15 cellular contexts compared by ENCODE assay signal in the genomic region with DNA sequence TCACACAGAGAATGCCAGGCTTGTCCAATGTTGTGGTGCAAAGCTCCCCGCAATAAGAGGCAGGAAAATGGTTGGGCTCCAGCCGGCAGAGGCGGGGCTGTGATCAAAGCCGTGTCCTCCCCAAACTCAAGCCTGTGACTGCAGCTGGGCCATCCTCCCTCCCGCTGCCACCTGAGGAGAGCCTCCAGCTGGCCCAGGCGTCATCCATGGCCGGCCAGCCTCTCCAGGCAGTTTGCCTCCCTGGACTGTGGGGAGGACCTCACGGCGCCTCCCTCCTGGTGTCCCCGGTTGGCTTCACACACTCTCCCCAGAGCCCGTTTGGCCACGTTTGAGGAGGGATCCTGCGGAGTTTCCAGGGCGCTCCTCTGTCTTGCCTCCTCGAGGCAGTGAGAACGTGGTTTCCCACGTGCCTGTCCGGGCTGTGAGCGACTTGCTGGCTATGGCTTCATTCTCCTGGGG.
DNase-seq lines count a peak whose midpoint lies in the region; ATAC-seq and TF ChIP-seq lines count a peak whose summit lies in the region.
"Had no signal": no experiment of that assay in that cellular context is flagged by ENCODE, and none has a peak within 500 bp of the region (broad histone marks: within the 10 kb centered on the region; RNA-seq: fewer than 3 reads in every experiment).

No MANE protein-coding gene starts in this region.

- H3K27ac ChIP-seq in IMR-90 (ENCODE audit: insufficient read depth, low read length) (no peak overlapping the region), cingulate gyrus (ENCODE audit: low read depth, low read length) (peak overlapping the region; percentile 39), layer of hippocampus (ENCODE audit: low read depth, low read length) (peak overlapping the region; percentile 38), sigmoid colon (peak overlapping the region in 3 of 4 donors; percentile 1 to 61 (median 23))

- H4K5ac ChIP-seq in IMR-90 (ENCODE audit: low read depth, low read length) = no peak overlapping the region

- H3K23ac ChIP-seq in IMR-90 (ENCODE audit: low read depth, low read length) = no peak overlapping the region

- H3K4me1 ChIP-seq in IMR-90 (ENCODE audit: control insufficient read depth, insufficient read depth, low read length) = peaks cover 9% of the 10 kb centered on the region; the same call in 1 of the 2 replicates
- peaks cover 0 to 16% (median 7%) of the 10 kb centered on the region in 4 donors for H3K4me1 ChIP-seq in sigmoid colon

- intact Hi-C loops in IMR-90 (cut with micrococcal nuclease) = no loop called here
- intact Hi-C loops in sigmoid colon (cut with DNase I) = no loop called here

- no peak overlapping the region for H3K14ac ChIP-seq in IMR-90 (replicated peaks; ENCODE audit: low read depth, low read length)

- no peak overlapping the region for H3K4ac ChIP-seq in IMR-90 (ENCODE audit: low read depth, low read length)

- no peaks in the 10 kb centered on the region for H3K9me1 ChIP-seq in IMR-90 (ENCODE audit: insufficient read depth, low read length)

- H2BK5ac ChIP-seq in IMR-90 (ENCODE audit: low read depth, low read length, poor library complexity, severe bottlenecking) = no peak overlapping the region

- ATAC-seq in IMR-90 (ENCODE audit: low read depth) (peak; percentile 40), HG02852 (IDR thresholded peaks at IDR 0.05; ENCODE audit: unreplicated experiment) (no peak)
- no peak for ATAC-seq in stimulated activated naive CD8-positive, alpha-beta T cell treated with anti-CD3 and anti-CD28 coated beads, Interleukin-15, Interleukin-2, amounts not matched to agents 100 U/mL and 50 U/mL, for 24 hours
- ATAC-seq: activated CD4-positive, alpha-beta T cell treated with anti-CD3 and anti-CD28 coated beads for 36 hours had no signal

- TF ChIP-seq RAD21 in IMR-90 (IDR thresholded peaks at IDR 0.05; ENCODE audit: low read length) = no peak

- no peak overlapping the region for H3K4me2 ChIP-seq in IMR-90 (ENCODE audit: low read depth, low read length)

- no peak for TF ChIP-seq EP300 in sigmoid colon (IDR thresholded peaks at IDR 0.05)

- CTCF ChIA-PET in IMR-90 (lab: Yijun Ruan, JAX) = interaction anchor here (0.9 kb wide), 1 partner anchor 20 kb away, joined by 4 read pairs; no protein-coding TSS in a partner anchor

- POLR2A ChIA-PET in IMR-90 (lab: Charles Lee; ENCODE audit: unreplicated experiment) = no interaction called here

- dilution Hi-C loops in IMR-90 (cut with HindIII; ENCODE audit: low sequenced_read_pairs, unreplicated experiment) = no loop called here

- H3K4me3 ChIP-seq in IMR-90 (ENCODE audit: insufficient read depth, low read depth, low read length) = no peak overlapping the region
- H3K4me3 ChIP-seq in sigmoid colon = no peak overlapping the region

- BruUV-seq in IMR-90 (replicated peaks; lab: Mats Ljungman, UMichigan) = no TSS peak

- TF ChIP-seq POLR2A in IMR-90 (IDR thresholded peaks at IDR 0.05; ENCODE audit: low read depth, low read length) = no peak
- no peak for TF ChIP-seq POLR2A in sigmoid colon (IDR thresholded peaks at IDR 0.05)

- 22% methylated on average over 7 of the region's 19 CpGs; no CpG with 5 or more reads in 1 of the 2 experiments for WGBS in IMR-90 (ENCODE audit: extremely low coverage in 2 of 2, insufficient read length in 1 of 2), 2 experiments
- WGBS in sigmoid colon, 2 donors = 50 to 66% methylated on average over 19 of the region's 19 CpGs

- H3K36me3 ChIP-seq in IMR-90 (ENCODE audit: control insufficient read depth, insufficient read depth, low read length) = no peaks in the 10 kb centered on the region
- H3K36me3 ChIP-seq in sigmoid colon = no peaks in the 10 kb centered on the region

- no peak overlapping the region for H4K91ac ChIP-seq in IMR-90 (ENCODE audit: insufficient read depth, low read depth, low read length)

- no peaks in the 10 kb centered on the region for H3K79me1 ChIP-seq in IMR-90 (ENCODE audit: low read depth in 1 of 2, low read length in 2 of 2)

- no peak overlapping the region for H2BK20ac ChIP-seq in IMR-90 (ENCODE audit: low read depth, low read length)

- H4K8ac ChIP-seq in IMR-90 (ENCODE audit: low read depth in 2 of 2, low read length in 2 of 2) = no peak overlapping the region

- no peak overlapping the region for H2AFZ ChIP-seq in IMR-90 (replicated peaks; ENCODE audit: low read length, poor library complexity)

- DNase-seq in IMR-90 (no peak), sigmoid colon (peak; percentile 64), NCI-H1105 (lab: John Stamatoyannopoulos, UW) (no peak)
- no peak for DNase-seq in stimulated activated naive CD8-positive, alpha-beta T cell treated with anti-CD3 and anti-CD28 coated beads, Interleukin-15, Interleukin-2, amounts not matched to agents 100 U/mL and 50 U/mL, for 24 hours
- DNase-seq in stimulated activated naive CD4-positive, alpha-beta T cell treated with Interleukin-2 at 50 U/mL for 16 hours (lab: John Stamatoyannopoulos, UW) = no peak
- DNase-seq: activated CD4-positive, alpha-beta T cell treated with anti-CD3 and anti-CD28 coated beads for 36 hours; activated T-cell treated with anti-CD3 and anti-CD28 coated beads for 4 hours; CD4-positive, CD25-positive, alpha-beta regulatory T cell; erythroblast; KG1; NCI-H1436 treated with DMSO at 0.1 percent for 48 hours; T-helper 2 cell had no signal

- TF ChIP-seq CTCF in IMR-90 (conservative IDR thresholded peaks at IDR 0.05; ENCODE audit: low read depth, low read length) = no peak
- TF ChIP-seq CTCF in sigmoid colon (IDR thresholded peaks at IDR 0.05) = no peak

- no peak overlapping the region for H3K9ac ChIP-seq in IMR-90 (ENCODE audit: low read depth, low read length)

- H4K20me1 ChIP-seq in IMR-90 (ENCODE audit: insufficient read depth, low read length) = no peaks in the 10 kb centered on the region

- no peak overlapping the region for H3K56ac ChIP-seq in IMR-90 (ENCODE audit: extremely low read depth, insufficient read depth, low read length)

- in situ Hi-C loops in IMR-90 (cut with MboI; ENCODE audit: low sequenced_read_pairs) = no loop called here

- H3K18ac ChIP-seq in IMR-90 (ENCODE audit: low read depth, low read length) = no peak overlapping the region; the same call in 1 of the 2 replicates

- H3K27me3 ChIP-seq in IMR-90 (ENCODE audit: control insufficient read depth, insufficient read depth, low read length) (peaks cover 51% of the 10 kb centered on the region), layer of hippocampus (ENCODE audit: control insufficient read depth, insufficient read depth, low read length) (peaks cover 2% of the 10 kb centered on the region), sigmoid colon (no peaks in the 10 kb centered on the region)

- no peak overlapping the region for H2BK120ac ChIP-seq in IMR-90 (ENCODE audit: low read depth, low read length)

- H3K9me3 ChIP-seq in IMR-90 (ENCODE audit: control insufficient read depth, insufficient read depth, low read length) (peaks cover 4% of the 10 kb centered on the region; the same call in 1 of the 2 replicates), sigmoid colon (no peaks in the 10 kb centered on the region)

- H2BK15ac ChIP-seq in IMR-90 (ENCODE audit: low read depth, low read length) = no peak overlapping the region

- H2AK9ac ChIP-seq in IMR-90 (replicated peaks; ENCODE audit: low read depth, low read length, poor library complexity) = no peak overlapping the region

- H2AK5ac ChIP-seq in IMR-90 (ENCODE audit: low read depth, low read length) = no peak overlapping the region

TF ChIP-seq in IMR-90, 13 proteins besides CTCF, POLR2A, EP300 and RAD21:
- TF ChIP-seq, protein P1, sequence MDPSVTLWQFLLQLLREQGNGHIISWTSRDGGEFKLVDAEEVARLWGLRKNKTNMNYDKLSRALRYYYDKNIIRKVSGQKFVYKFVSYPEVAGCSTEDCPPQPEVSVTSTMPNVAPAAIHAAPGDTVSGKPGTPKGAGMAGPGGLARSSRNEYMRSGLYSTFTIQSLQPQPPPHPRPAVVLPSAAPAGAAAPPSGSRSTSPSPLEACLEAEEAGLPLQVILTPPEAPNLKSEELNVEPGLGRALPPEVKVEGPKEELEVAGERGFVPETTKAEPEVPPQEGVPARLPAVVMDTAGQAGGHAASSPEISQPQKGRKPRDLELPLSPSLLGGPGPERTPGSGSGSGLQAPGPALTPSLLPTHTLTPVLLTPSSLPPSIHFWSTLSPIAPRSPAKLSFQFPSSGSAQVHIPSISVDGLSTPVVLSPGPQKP (IDR thresholded peaks at IDR 0.05; ENCODE audit: borderline replicate concordance, low read depth, low read length) = no peak
- TF ChIP-seq MAFK (IDR thresholded peaks at IDR 0.05; ENCODE audit: low read depth, low read length) = no peak
- TF ChIP-seq BHLHE40 (IDR thresholded peaks at IDR 0.05; ENCODE audit: low read depth, low read length) = no peak
- TF ChIP-seq, protein P2, sequence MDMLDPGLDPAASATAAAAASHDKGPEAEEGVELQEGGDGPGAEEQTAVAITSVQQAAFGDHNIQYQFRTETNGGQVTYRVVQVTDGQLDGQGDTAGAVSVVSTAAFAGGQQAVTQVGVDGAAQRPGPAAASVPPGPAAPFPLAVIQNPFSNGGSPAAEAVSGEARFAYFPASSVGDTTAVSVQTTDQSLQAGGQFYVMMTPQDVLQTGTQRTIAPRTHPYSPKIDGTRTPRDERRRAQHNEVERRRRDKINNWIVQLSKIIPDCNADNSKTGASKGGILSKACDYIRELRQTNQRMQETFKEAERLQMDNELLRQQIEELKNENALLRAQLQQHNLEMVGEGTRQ (IDR thresholded peaks at IDR 0.05; ENCODE audit: low read depth, low read length) = no peak
- TF ChIP-seq MXI1 (IDR thresholded peaks at IDR 0.05; ENCODE audit: borderline replicate concordance, low read depth, low read length) = no peak
- no peak for TF ChIP-seq NFE2L2 (IDR thresholded peaks at IDR 0.05; ENCODE audit: low read depth, low read length)
- no peak for TF ChIP-seq MAZ (IDR thresholded peaks at IDR 0.05; ENCODE audit: borderline replicate concordance, low read depth, low read length)
- no peak for TF ChIP-seq CHD1 (IDR thresholded peaks at IDR 0.05; ENCODE audit: low read depth, low read length)
- TF ChIP-seq FOS (IDR thresholded peaks at IDR 0.05; ENCODE audit: low read depth, low read length) = no peak
- no peak for TF ChIP-seq CEBPB (IDR thresholded peaks at IDR 0.05; ENCODE audit: low read depth, low read length)
- TF ChIP-seq RFX5 (IDR thresholded peaks at IDR 0.05; ENCODE audit: low read depth, low read length) = no peak
- TF ChIP-seq RCOR1 (IDR thresholded peaks at IDR 0.05; ENCODE audit: insufficient replicate concordance, low read length) = no peak
- no peak for TF ChIP-seq SMC3 (IDR thresholded peaks at IDR 0.05; ENCODE audit: low read depth, low read length)
